7 cellular contexts compared by ENCODE assay signal in genomic region chr3:46402902-46403301, GRCh38. TPM values are rescaled to one million over a fixed set of nuclear protein-coding genes. Genes with fewer than 3 reads are reported as not detected.
"Had no signal": no experiment of that assay in that cellular context is flagged by ENCODE, and none has a peak within 500 bp of the region (broad histone marks: within the 10 kb centered on the region; RNA-seq: fewer than 3 reads in every experiment).

No MANE protein-coding gene starts in this region.

RNA-seq across cellular contexts. Expression of gene CCRL2, which starts 4.2 kb away (rescaled TPM):
- total RNA-seq: GM23248, GM23338, H1, H7, H9 had no signal
- polyA plus RNA-seq: GM23248, GM23338, H1 had no signal

RNA-seq across cellular contexts. Expression of gene CCR5, which starts 32.2 kb away (rescaled TPM):
- total RNA-seq: GM23248, GM23338, H1, H4, H7, H9, HFFc6 had no signal
- polyA plus RNA-seq: GM23248, GM23338, H1 had no signal

RNA-seq across cellular contexts. Expression of gene CCR2, which starts 49.0 kb away (rescaled TPM):
- total RNA-seq: GM23248, GM23338, H1, H4, H7, H9, HFFc6 had no signal
- polyA plus RNA-seq: GM23248, GM23338, H1 had no signal
